Comparison of ENCODE assay signal across 10 cellular contexts in the genomic region with DNA sequence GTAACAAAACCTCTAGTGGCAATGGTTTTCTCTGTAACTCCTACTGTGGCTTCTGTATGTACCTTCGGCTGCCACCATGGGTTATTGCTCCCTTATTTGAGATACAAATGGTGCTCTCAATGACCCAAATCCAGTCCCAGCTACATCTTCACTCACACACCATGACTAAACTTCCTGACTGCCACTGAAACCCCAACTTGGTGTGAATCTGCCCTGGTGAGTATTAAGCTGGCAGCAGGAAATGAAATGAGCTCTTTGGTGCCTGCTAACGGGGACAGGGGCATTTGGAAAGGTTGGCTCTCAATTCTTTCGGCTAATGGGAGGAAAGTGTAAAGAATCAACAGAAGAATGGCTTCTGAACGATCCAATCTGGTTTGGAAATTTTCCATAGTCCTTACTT. TPM values are rescaled to one million over a fixed set of nuclear protein-coding genes. Genes with fewer than 3 reads are reported as not detected.
DNase-seq lines count a peak whose midpoint lies in the region; ATAC-seq and TF ChIP-seq lines count a peak whose summit lies in the region.
"Had no signal": no experiment of that assay in that cellular context is flagged by ENCODE, and none has a peak within 500 bp of the region (broad histone marks: within the 10 kb centered on the region; RNA-seq: fewer than 3 reads in every experiment).

No MANE protein-coding gene starts in this region.

- no peaks in the 10 kb centered on the region for H3K27me3 ChIP-seq in CD8-positive, alpha-beta T cell (ENCODE audit: insufficient read depth, low read length)
- no peaks in the 10 kb centered on the region for H3K27me3 ChIP-seq in mesendoderm (ENCODE audit: insufficient read depth, low read length, poor library complexity)

- H3K56ac ChIP-seq in mesendoderm (ENCODE audit: low read length) = no peak overlapping the region

- peak in 5 of 7 experiments; percentile 30 to 56 (median 44) for DNase-seq in CD8-positive, alpha-beta T cell
- no peak for DNase-seq in activated naive CD4-positive, alpha-beta T cell treated with anti-CD3 and anti-CD28 coated beads, Interleukin-2, amount 50 U/mL, for 72 hours (ENCODE audit: low spot score in 2 of 2)
- DNase-seq in nephron progenitor cell (no peak), mesendoderm (no peak)
- DNase-seq: NCI-H1436 treated with DMSO at 0.1 percent for 48 hours had no signal

- CTCF ChIA-PET in CD8-positive, alpha-beta T cell (lab: Charles Lee) = interaction anchor here (0.6 to 31.7 kb wide), 14 partner anchors 11 to 159 kb away, joined by 3 to 542 read pairs (median 5); a partner anchor contains a TSS

- H2AK5ac ChIP-seq in mesendoderm (ENCODE audit: low read length) = no peak overlapping the region

- H4K8ac ChIP-seq in mesendoderm (ENCODE audit: low read depth, low read length) = no peak overlapping the region

- no peak overlapping the region for H2BK15ac ChIP-seq in mesendoderm (replicated peaks; ENCODE audit: low read depth)

- no peaks in the 10 kb centered on the region for H3K9me3 Mint-ChIP-seq in CD8-positive, alpha-beta T cell
- no peaks in the 10 kb centered on the region for H3K9me3 Mint-ChIP-seq in T-helper 1 cell treated with Interleukin-12 subunit alpha and Interleukin-12 subunit beta and Interleukin-4 antibody, amounts not matched to agents 30 μg/mL and 1 μg/mL, for 36 hours
- H3K9me3 Mint-ChIP-seq in activated naive CD4-positive, alpha-beta T cell treated with anti-CD3 and anti-CD28 coated beads, Interleukin-2, amount 50 U/mL, for 72 hours = no peaks in the 10 kb centered on the region
- no peaks in the 10 kb centered on the region for H3K9me3 Mint-ChIP-seq in nephron progenitor cell
- H3K9me3 Mint-ChIP-seq: GM23338 had no signal

- H3K23ac ChIP-seq in mesendoderm (ENCODE audit: low read length) = no peak overlapping the region

- H3K4me3 Mint-ChIP-seq in CD8-positive, alpha-beta T cell = peak overlapping the region; percentile 20
- no peak overlapping the region for H3K4me3 Mint-ChIP-seq in T-helper 1 cell treated with Interleukin-12 subunit alpha and Interleukin-12 subunit beta and Interleukin-4 antibody, amounts not matched to agents 30 μg/mL and 1 μg/mL, for 36 hours
- H3K4me3 Mint-ChIP-seq in nephron progenitor cell = no peak overlapping the region
- H3K4me3 Mint-ChIP-seq: GM23338 had no signal

- H2BK120ac ChIP-seq in mesendoderm (ENCODE audit: low read depth, low read length) = no peak overlapping the region

- ATAC-seq in CD8-positive, alpha-beta T cell = peak; percentile 54
- peak; percentile 59 to 69 for ATAC-seq in activated naive CD4-positive, alpha-beta T cell treated with anti-CD3 and anti-CD28 coated beads, Interleukin-2, amount 50 U/mL, for 72 hours
- ATAC-seq in HG03521 (IDR thresholded peaks at IDR 0.05; ENCODE audit: unreplicated experiment) = no peak
- no peak for ATAC-seq in HG03457 (IDR thresholded peaks at IDR 0.05; ENCODE audit: unreplicated experiment)
- ATAC-seq: GM23338 had no signal

- H3K36me3 Mint-ChIP-seq in CD8-positive, alpha-beta T cell = peaks cover 85% of the 10 kb centered on the region
- peaks cover 54% of the 10 kb centered on the region for H3K36me3 Mint-ChIP-seq in T-helper 1 cell treated with Interleukin-12 subunit alpha and Interleukin-12 subunit beta and Interleukin-4 antibody, amounts not matched to agents 30 μg/mL and 1 μg/mL, for 36 hours (ENCODE audit: low read depth)
- H3K36me3 Mint-ChIP-seq in activated naive CD4-positive, alpha-beta T cell treated with anti-CD3 and anti-CD28 coated beads, Interleukin-2, amount 50 U/mL, for 72 hours = peaks cover 0 to 45% of the 10 kb centered on the region in 2 donors
- peaks cover 40% of the 10 kb centered on the region for H3K36me3 Mint-ChIP-seq in nephron progenitor cell (ENCODE audit: low read depth)

- peaks cover 31% of the 10 kb centered on the region for H3K4me1 ChIP-seq in CD8-positive, alpha-beta T cell (ENCODE audit: insufficient read depth, low read length)
- no peaks in the 10 kb centered on the region for H3K4me1 ChIP-seq in mesendoderm (ENCODE audit: control insufficient read depth, low read depth, low read length)

- peaks cover 41% of the 10 kb centered on the region for H3K4me1 Mint-ChIP-seq in CD8-positive, alpha-beta T cell (ENCODE audit: low read depth)
- peaks cover 28% of the 10 kb centered on the region for H3K4me1 Mint-ChIP-seq in T-helper 1 cell treated with Interleukin-12 subunit alpha and Interleukin-12 subunit beta and Interleukin-4 antibody, amounts not matched to agents 30 μg/mL and 1 μg/mL, for 36 hours (ENCODE audit: low read depth)
- H3K4me1 Mint-ChIP-seq in nephron progenitor cell = no peaks in the 10 kb centered on the region
- H3K4me1 Mint-ChIP-seq: GM23338 had no signal

- no peak overlapping the region for H3K4ac ChIP-seq in mesendoderm (ENCODE audit: low read depth, low read length)

- intact Hi-C loops in CD8-positive, alpha-beta T cell (cut with DNase I, micrococcal nuclease) = no loop called here

- H2BK5ac ChIP-seq in mesendoderm (ENCODE audit: low read length) = no peak overlapping the region

- H4K5ac ChIP-seq in mesendoderm (ENCODE audit: low read length) = no peak overlapping the region

- H3K27me3 Mint-ChIP-seq in CD8-positive, alpha-beta T cell (ENCODE audit: low read depth) = no peaks in the 10 kb centered on the region
- no peaks in the 10 kb centered on the region for H3K27me3 Mint-ChIP-seq in T-helper 1 cell treated with Interleukin-12 subunit alpha and Interleukin-12 subunit beta and Interleukin-4 antibody, amounts not matched to agents 30 μg/mL and 1 μg/mL, for 36 hours (ENCODE audit: low read depth)
- peaks cover 2% of the 10 kb centered on the region for H3K27me3 Mint-ChIP-seq in nephron progenitor cell (ENCODE audit: low read depth, poor library complexity)

- H3K27ac ChIP-seq in CD8-positive, alpha-beta T cell (ENCODE audit: low read depth, low read length) = peak overlapping the region; percentile 67
- no peak overlapping the region for H3K27ac ChIP-seq in mesendoderm (ENCODE audit: low read depth, low read length)
- H3K27ac ChIP-seq: SK-N-MC had no signal

- H3K27ac Mint-ChIP-seq in CD8-positive, alpha-beta T cell = peak overlapping the region; percentile 92
- peak overlapping the region; percentile 90 for H3K27ac Mint-ChIP-seq in T-helper 1 cell treated with Interleukin-12 subunit alpha and Interleukin-12 subunit beta and Interleukin-4 antibody, amounts not matched to agents 30 μg/mL and 1 μg/mL, for 36 hours
- peak overlapping the region; percentile 84 to 93 for H3K27ac Mint-ChIP-seq in activated naive CD4-positive, alpha-beta T cell treated with anti-CD3 and anti-CD28 coated beads, Interleukin-2, amount 50 U/mL, for 72 hours
- peak overlapping the region; percentile 69 for H3K27ac Mint-ChIP-seq in nephron progenitor cell
- H3K27ac Mint-ChIP-seq: GM23338 had no signal

- H3K4me2 ChIP-seq in mesendoderm (ENCODE audit: low read length) = no peak overlapping the region
- H3K4me2 ChIP-seq: GM23338 had no signal

- TF ChIP-seq CTCF in CD8-positive, alpha-beta T cell (IDR thresholded peaks at IDR 0.05) = no peak
- no peak for TF ChIP-seq CTCF in nephron progenitor cell (IDR thresholded peaks at IDR 0.05)

- no peaks in the 10 kb centered on the region for H3K79me1 ChIP-seq in mesendoderm (ENCODE audit: low read length)

- POLR2A ChIA-PET in CD8-positive, alpha-beta T cell (lab: Charles Lee) = interaction anchor here (0.6 to 2.2 kb wide), 14 partner anchors 9 to 73 kb away, joined by 3 to 10 read pairs (median 4); a partner anchor contains a TSS

- WGBS in mesendoderm (ENCODE audit: extremely low coverage, insufficient coverage, low lambda C conversion rate) = no CpG with 5 or more reads among the region's 4 CpGs

- peaks cover 49% of the 10 kb centered on the region for H3K36me3 ChIP-seq in CD8-positive, alpha-beta T cell (ENCODE audit: insufficient read depth, low read length)
- H3K36me3 ChIP-seq in mesendoderm (ENCODE audit: control insufficient read depth, insufficient read depth, low read length) = no peaks in the 10 kb centered on the region

- H3K79me2 ChIP-seq in mesendoderm (ENCODE audit: control insufficient read depth, insufficient read depth, low read length) = no peaks in the 10 kb centered on the region

- H3K18ac ChIP-seq in mesendoderm (ENCODE audit: low read length) = no peak overlapping the region

- no peaks in the 10 kb centered on the region for H3K9me3 ChIP-seq in CD8-positive, alpha-beta T cell (ENCODE audit: low read length)

- H3K9ac ChIP-seq in mesendoderm (ENCODE audit: low read length) = no peak overlapping the region

- no peak overlapping the region for H3K4me3 ChIP-seq in CD8-positive, alpha-beta T cell (ENCODE audit: low read depth, low read length)
- no peak overlapping the region for H3K4me3 ChIP-seq in mesendoderm (ENCODE audit: low read length)
- H3K4me3 ChIP-seq: GM23338, SK-N-MC had no signal

RNA-seq across cellular contexts. Expression of a gene that starts 7.5 kb away (rescaled TPM):
- total RNA-seq in CD8-positive, alpha-beta T cell = 10 to 100 TPM; 57.7 to 64.2 TPM
- 10 to 100 TPM; 36.2 to 44.1 TPM for total RNA-seq in activated naive CD4-positive, alpha-beta T cell treated with anti-CD3 and anti-CD28 coated beads, Interleukin-2, amount 50 U/mL, for 72 hours
- polyA plus RNA-seq in mesendoderm (2013, experiment 1 of 2) = 59.4 TPM
- 58.0 TPM for polyA plus RNA-seq in mesendoderm (2013, experiment 2 of 2)

RNA-seq across cellular contexts. Expression of a gene that starts 37.3 kb away (rescaled TPM):
- 10 to 100 TPM; 30.5 to 34.3 TPM for total RNA-seq in CD8-positive, alpha-beta T cell
- total RNA-seq in activated naive CD4-positive, alpha-beta T cell treated with anti-CD3 and anti-CD28 coated beads, Interleukin-2, amount 50 U/mL, for 72 hours = 10 to 100 TPM; 66.9 to 70.3 TPM
- 16.4 TPM for polyA plus RNA-seq in mesendoderm (2013, experiment 1 of 2)
- 17.2 TPM for polyA plus RNA-seq in mesendoderm (2013, experiment 2 of 2)

RNA-seq across cellular contexts. Expression of a gene that starts 48.7 kb away (rescaled TPM):
- total RNA-seq in CD8-positive, alpha-beta T cell = 10 to 100 TPM; 23.4 to 28.7 TPM
- total RNA-seq in activated naive CD4-positive, alpha-beta T cell treated with anti-CD3 and anti-CD28 coated beads, Interleukin-2, amount 50 U/mL, for 72 hours = 10 to 100 TPM; 13.3 to 25.0 TPM
- polyA plus RNA-seq in mesendoderm (2013, experiment 1 of 2) = 18.5 TPM
- 19.6 TPM for polyA plus RNA-seq in mesendoderm (2013, experiment 2 of 2)

Comparison
In these comparisons a context has a peak if more than half of its experiments do, and no peak if none do; other contexts are left out.
1. ATAC-seq: peak in CD8-positive, alpha-beta T cell (single experiment) and activated naive CD4-positive, alpha-beta T cell treated with anti-CD3 and anti-CD28 coated beads, Interleukin-2, amount 50 U/mL, for 72 hours (2 of 2); none in HG03521 (single experiment) and HG03457 (single experiment).
2. DNase-seq: peak in CD8-positive, alpha-beta T cell (5 of 7); none in activated naive CD4-positive, alpha-beta T cell treated with anti-CD3 and anti-CD28 coated beads, Interleukin-2, amount 50 U/mL, for 72 hours (0 of 2), nephron progenitor cell (single experiment) and mesendoderm (single experiment).
3. Peak in every context shown above with its lines, with median percentiles within 50 percentile points of each other: H3K27ac Mint-ChIP-seq.